12 cellular contexts compared by ENCODE assay signal in the genomic region with DNA sequence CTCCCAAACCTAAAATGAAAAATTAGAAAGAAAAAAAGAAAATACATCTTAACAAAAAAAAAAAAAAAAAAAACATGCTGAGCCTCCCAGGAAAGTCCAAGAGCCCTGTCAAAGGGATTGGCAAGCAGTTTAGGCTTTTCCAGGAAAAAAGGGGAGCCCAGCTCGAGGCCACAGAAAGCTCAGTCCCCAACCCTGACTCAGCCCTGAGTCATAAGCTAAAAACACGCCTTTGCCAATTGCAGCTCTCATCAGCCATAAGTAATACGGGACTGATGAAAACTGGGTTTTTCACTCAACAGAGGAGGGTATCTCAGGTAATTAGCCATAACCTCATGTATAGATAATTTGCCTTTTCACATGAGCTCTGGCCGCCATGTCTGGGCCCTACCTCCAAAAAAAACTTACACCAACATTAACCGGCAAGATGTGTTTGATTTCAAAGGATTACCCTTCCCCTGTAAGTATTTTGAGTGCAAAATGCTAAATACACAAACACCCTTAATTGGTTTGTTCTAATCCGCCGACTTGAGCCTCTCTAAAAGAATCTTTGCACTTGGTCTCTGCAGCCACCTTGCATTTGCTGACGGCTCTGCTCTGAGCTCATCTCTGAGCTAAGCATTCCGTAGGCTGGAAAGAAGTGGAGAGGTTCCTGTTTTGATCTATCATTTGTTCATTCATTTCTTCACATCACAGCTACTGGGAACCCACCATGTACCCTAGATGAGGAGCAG.
A peak's percentile ranks its signal among the peaks of the same experiment; 100 is the strongest.
DNase-seq lines count a peak whose midpoint lies in the region; ATAC-seq lines count a peak whose summit lies in the region.
"Had no signal": no experiment of that assay in that cellular context is flagged by ENCODE, and none has a peak within 500 bp of the region (broad histone marks: within the 10 kb centered on the region; RNA-seq: fewer than 3 reads in every experiment).

No MANE protein-coding gene starts in this region.

- ATAC-seq in esophagus mucosa (peak; percentile 37), GM18870 (IDR thresholded peaks at IDR 0.05; ENCODE audit: unreplicated experiment) (no peak)

- DNase-seq in activated CD4-positive, alpha-beta T cell treated with anti-CD3 and anti-CD28 coated beads for 48 hours, result peak; percentile 26
- DNase-seq in activated CD4-positive, alpha-beta T cell treated with anti-CD3 and anti-CD28 coated beads, Interleukin-2, amount 50 U/mL, for 48 hours, result no peak
- DNase-seq in NCI-H82 treated with DMSO at 0.1 percent for 48 hours (lab: John Stamatoyannopoulos, UW; ENCODE audit: unreplicated experiment) (peak; percentile 80), NCI-H2029 treated with DMSO at 0.1 percent for 48 hours (lab: John Stamatoyannopoulos, UW) (no peak), NOMO-1 treated with dmso at 0.1 percent for 144 hours (lab: John Stamatoyannopoulos, UW; ENCODE audit: unreplicated experiment) (no peak)
- DNase-seq in stimulated activated CD8-positive, alpha-beta memory T cell treated with anti-CD3 and anti-CD28 coated beads, Interleukin-4, amount 100 ng/mL, for 48 hours, result peak; percentile 39
- DNase-seq: activated CD4-positive, alpha-beta T cell treated with anti-CD3 and anti-CD28 coated beads for 1 hour; GF-D8; NCI-H187; PC-9 had no signal

Comparison
In these comparisons a context has a peak if more than half of its experiments do, and no peak if none do; other contexts are left out.
1. DNase-seq: peak in activated CD4-positive, alpha-beta T cell treated with anti-CD3 and anti-CD28 coated beads for 48 hours (single experiment), NCI-H82 treated with DMSO at 0.1 percent for 48 hours (single experiment) and stimulated activated CD8-positive, alpha-beta memory T cell treated with anti-CD3 and anti-CD28 coated beads, Interleukin-4, amount 100 ng/mL, for 48 hours (single experiment); none in activated CD4-positive, alpha-beta T cell treated with anti-CD3 and anti-CD28 coated beads, Interleukin-2, amount 50 U/mL, for 48 hours (0 of 2), NCI-H2029 treated with DMSO at 0.1 percent for 48 hours (single experiment) and NOMO-1 treated with dmso at 0.1 percent for 144 hours (single experiment).